In genomic region chr3:27630892-27631291, GRCh38 we compare ENCODE assay signal across 13 cellular contexts.
A peak's percentile ranks its signal among the peaks of the same experiment; 100 is the strongest.
DNase-seq lines count a peak whose midpoint lies in the region; ATAC-seq and TF ChIP-seq lines count a peak whose summit lies in the region.
"Had no signal": no experiment of that assay in that cellular context is flagged by ENCODE, and none has a peak within 500 bp of the region (broad histone marks: within the 10 kb centered on the region; RNA-seq: fewer than 3 reads in every experiment).

No MANE protein-coding gene starts in this region.

- no peak overlapping the region for H3K4me3 ChIP-seq in WERI-Rb-1 (ENCODE audit: low read depth, low read length)
- H3K4me3 ChIP-seq: HAP-1, mucosa of descending colon, transverse colon had no signal

- TF ChIP-seq CTCF in RWPE1 (conservative IDR thresholded peaks at IDR 0.05; ENCODE audit: low read depth) (no peak), omental fat pad (IDR thresholded peaks at IDR 0.05) (no peak), WERI-Rb-1 (IDR thresholded peaks at IDR 0.05; ENCODE audit: low read depth, low read length) (no peak)

- no peaks in the 10 kb centered on the region for H3K9me3 ChIP-seq in WERI-Rb-1 (ENCODE audit: severe bottlenecking)
- H3K9me3 ChIP-seq: HAP-1, mucosa of descending colon, transverse colon had no signal

- peak; percentile 7 for DNase-seq in G401 (ENCODE audit: low spot score)
- peak; percentile 54 for DNase-seq in HCEC 1CT
- DNase-seq in RWPE1 (ENCODE audit: low spot score) = peak; percentile 13
- DNase-seq in iris pigment epithelial cell (ENCODE audit: low read depth) = peak; percentile 70
- DNase-seq in mesenteric fat pad (ENCODE audit: low spot score) = no peak
- DNase-seq in omental fat pad (ENCODE audit: low spot score) = no peak
- DNase-seq in WERI-Rb-1 = no peak
- DNase-seq: DMS79 treated with DMSO at 0.1 percent for 48 hours, mucosa of descending colon, NCI-H1694 treated with DMSO at 0.1 percent for 48 hours, transverse colon had no signal

- H3K27ac ChIP-seq in RWPE1 (no peak overlapping the region), WERI-Rb-1 (no peak overlapping the region)
- H3K27ac ChIP-seq: transverse colon had no signal

- ATAC-seq in GM19397 (IDR thresholded peaks at IDR 0.05; ENCODE audit: unreplicated experiment) (no peak), omental fat pad (ENCODE audit: low FRiP score) (no peak)
- ATAC-seq: mucosa of descending colon had no signal

- H3K36me3 ChIP-seq in WERI-Rb-1 = no peaks in the 10 kb centered on the region
- H3K36me3 ChIP-seq: HAP-1, transverse colon had no signal

- H3K27me3 ChIP-seq in WERI-Rb-1 (ENCODE audit: insufficient read depth, low read depth, severe bottlenecking) = no peaks in the 10 kb centered on the region
- H3K27me3 ChIP-seq: transverse colon had no signal

- in situ Hi-C loops in G401 (cut with HindIII; ENCODE audit: low sequenced_read_pairs) = no loop called here

- POLR2A ChIA-PET in RWPE1 (lab: Yijun Ruan, JAX; ENCODE audit: low non-redundant PET) = no interaction called here

- CTCF ChIA-PET in RWPE1 (lab: Yijun Ruan, JAX) = no interaction called here

Comparison
In these comparisons a context has a peak if more than half of its experiments do, and no peak if none do; other contexts are left out.
1. DNase-seq: peak in G401 (single experiment), HCEC 1CT (single experiment), RWPE1 (single experiment) and iris pigment epithelial cell (single experiment); none in mesenteric fat pad (single experiment), omental fat pad (single experiment) and WERI-Rb-1 (single experiment).